15 cellular contexts compared by ENCODE assay signal in the genomic region with DNA sequence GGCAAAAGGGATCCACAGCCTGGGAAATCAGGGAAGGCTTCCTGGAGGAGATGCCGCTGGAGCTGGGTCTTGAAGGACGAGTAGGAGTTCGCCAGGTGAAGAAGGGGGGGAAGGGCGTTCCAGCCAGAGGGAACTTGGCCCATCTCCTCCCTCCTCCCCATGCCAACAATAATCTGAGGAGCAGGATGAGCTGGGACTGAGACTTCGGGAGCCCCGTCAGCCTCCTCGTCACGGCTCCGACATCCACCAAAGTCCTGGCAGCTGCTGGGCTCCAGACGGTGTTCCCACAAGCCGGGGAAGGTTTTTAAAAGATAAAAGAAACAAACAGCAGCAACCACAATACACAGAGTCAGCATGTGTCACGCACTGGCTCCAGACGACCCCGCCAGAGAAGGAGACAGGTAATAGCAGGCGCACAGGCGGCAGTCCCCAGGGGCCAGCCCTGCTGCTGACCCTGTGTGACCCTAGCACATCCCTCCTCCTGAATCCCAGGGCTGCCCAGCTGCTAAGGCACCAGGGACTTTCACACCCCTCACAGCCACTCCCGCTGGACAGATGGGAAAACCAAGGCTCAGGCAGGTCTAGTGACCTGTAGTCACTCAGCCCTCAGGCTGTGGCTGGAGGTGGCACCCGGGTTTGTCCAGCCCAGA. TPM values are rescaled to one million over a fixed set of nuclear protein-coding genes. Genes with fewer than 3 reads are reported as not detected.
DNase-seq lines count a peak whose midpoint lies in the region; ATAC-seq and TF ChIP-seq lines count a peak whose summit lies in the region.
"Had no signal": no experiment of that assay in that cellular context is flagged by ENCODE, and none has a peak within 500 bp of the region (broad histone marks: within the 10 kb centered on the region; RNA-seq: fewer than 3 reads in every experiment).

No MANE protein-coding gene starts in this region.

- H3K27me3 Mint-ChIP-seq in GM23338 (ENCODE audit: insufficient read depth, low read depth, poor library complexity), result peaks cover 14% of the 10 kb centered on the region
- H3K27me3 Mint-ChIP-seq: activated B cell treated with CpG ODN at 0.5 μM for 24 hours; central memory CD8-positive, alpha-beta T cell; IgD-negative memory B cell had no signal

- DNase-seq in GM23338 (ENCODE audit: low spot score), result no peak
- peak; percentile 78 for DNase-seq in fibroblast of peridontal ligament (ENCODE audit: extremely low read depth)
- DNase-seq in sciatic nerve (ENCODE audit: low spot score), result no peak
- DNase-seq in DMS79 treated with DMSO at 0.1 percent for 48 hours (lab: John Stamatoyannopoulos, UW), result no peak
- DNase-seq in T-helper 2 cell, result no peak
- DNase-seq in Karpas-422, result no peak
- DNase-seq: activated B cell treated with CpG ODN at 0.5 μM for 24 hours, gastrocnemius medialis, left lung, NCI-H2107, thyroid gland had no signal

- peaks cover 3% of the 10 kb centered on the region; the same call in 1 of the 2 replicates for H3K36me3 ChIP-seq in GM23338 (ENCODE audit: insufficient read depth)
- H3K36me3 ChIP-seq in Karpas-422 (ENCODE audit: insufficient read depth, low read length), result no peaks in the 10 kb centered on the region

- H3K27ac ChIP-seq in GM23338 (ENCODE audit: low read depth) (peak overlapping the region; percentile 66; the same call in 1 of the 2 replicates), Karpas-422 (ENCODE audit: low read length) (no peak overlapping the region)
- H3K27ac ChIP-seq: gastrocnemius medialis, left lung, thyroid gland had no signal

- H3K27me3 ChIP-seq in GM23338 (ENCODE audit: insufficient read depth) (no peaks in the 10 kb centered on the region), Karpas-422 (ENCODE audit: low read length) (no peaks in the 10 kb centered on the region)
- H3K27me3 ChIP-seq: gastrocnemius medialis, left lung, thyroid gland had no signal

- H2AFZ ChIP-seq in GM23338, result no peak overlapping the region
- H2AFZ ChIP-seq in Karpas-422 (ENCODE audit: low read length), result no peak overlapping the region

- H3K9me2 ChIP-seq in GM23338 (ENCODE audit: insufficient read depth) (no peaks in the 10 kb centered on the region), Karpas-422 (replicated peaks; ENCODE audit: insufficient read depth, low read length) (no peaks in the 10 kb centered on the region)

- no peak overlapping the region for H3K4me3 Mint-ChIP-seq in GM23338
- H3K4me3 Mint-ChIP-seq: activated B cell treated with CpG ODN at 0.5 μM for 24 hours; central memory CD8-positive, alpha-beta T cell; IgD-negative memory B cell had no signal

- no peak overlapping the region for H3K4me3 ChIP-seq in GM23338
- no peak overlapping the region for H3K4me3 ChIP-seq in Karpas-422 (ENCODE audit: low read length)
- H3K4me3 ChIP-seq: gastrocnemius medialis, left lung, thyroid gland had no signal

- no peaks in the 10 kb centered on the region for H4K20me1 ChIP-seq in GM23338 (replicated peaks; ENCODE audit: insufficient read depth)
- H4K20me1 ChIP-seq in Karpas-422 (ENCODE audit: insufficient read depth, low read depth, low read length), result no peaks in the 10 kb centered on the region

- peaks cover 27% of the 10 kb centered on the region for H3K4me1 Mint-ChIP-seq in GM23338
- H3K4me1 Mint-ChIP-seq: activated B cell treated with CpG ODN at 0.5 μM for 24 hours; central memory CD8-positive, alpha-beta T cell had no signal

- ATAC-seq in GM23338 (no peak), SK-N-SH treated with all-trans-retinoic acid at 6 μM for 48 hours (no peak), sciatic nerve (peak; percentile 4), HG03045 (IDR thresholded peaks at IDR 0.05; ENCODE audit: unreplicated experiment) (no peak)
- ATAC-seq: gastrocnemius medialis had no signal

- H3K9ac ChIP-seq in Karpas-422 (ENCODE audit: low read length), result no peak overlapping the region

- H3K4me2 ChIP-seq in GM23338, result no peak overlapping the region
- no peak overlapping the region for H3K4me2 ChIP-seq in Karpas-422 (ENCODE audit: low read depth, low read length, poor library complexity, severe bottlenecking)

- intact Hi-C loops in sciatic nerve (cut with DNase I), result no loop called here

- H3K4me1 ChIP-seq in GM23338 (ENCODE audit: insufficient read depth), result no peaks in the 10 kb centered on the region
- no peaks in the 10 kb centered on the region for H3K4me1 ChIP-seq in Karpas-422 (ENCODE audit: low read length)
- H3K4me1 ChIP-seq: gastrocnemius medialis, left lung had no signal

- no peaks in the 10 kb centered on the region for H3F3A ChIP-seq in GM23338 (replicated peaks; ENCODE audit: low read depth)

- no peak overlapping the region for H3K27ac Mint-ChIP-seq in GM23338
- H3K27ac Mint-ChIP-seq: activated B cell treated with CpG ODN at 0.5 μM for 24 hours, IgD-negative memory B cell had no signal

- H3K9me3 Mint-ChIP-seq in GM23338, result no peaks in the 10 kb centered on the region; the same call in 2 of the 3 replicates
- H3K9me3 Mint-ChIP-seq: activated B cell treated with CpG ODN at 0.5 μM for 24 hours; central memory CD8-positive, alpha-beta T cell; IgD-negative memory B cell had no signal

- H3K9me3 ChIP-seq in Karpas-422 (ENCODE audit: low read length), result no peaks in the 10 kb centered on the region
- H3K9me3 ChIP-seq: gastrocnemius medialis, left lung, thyroid gland had no signal

- no peak for TF ChIP-seq CTCF in GM23338 (conservative IDR thresholded peaks at IDR 0.05; ENCODE audit: low read depth in 2 of 2)

- H3K79me2 ChIP-seq in GM23338 (replicated peaks; ENCODE audit: insufficient read depth), result no peaks in the 10 kb centered on the region
- no peaks in the 10 kb centered on the region for H3K79me2 ChIP-seq in Karpas-422 (ENCODE audit: low read length)

- peaks cover 19% of the 10 kb centered on the region for H3K36me3 Mint-ChIP-seq in GM23338 (ENCODE audit: low read depth)

TF ChIP-seq in GM23338, 12 proteins besides CTCF, POLR2A, EP300 and RAD21 (continues in another document):
- TF ChIP-seq, protein P1, sequence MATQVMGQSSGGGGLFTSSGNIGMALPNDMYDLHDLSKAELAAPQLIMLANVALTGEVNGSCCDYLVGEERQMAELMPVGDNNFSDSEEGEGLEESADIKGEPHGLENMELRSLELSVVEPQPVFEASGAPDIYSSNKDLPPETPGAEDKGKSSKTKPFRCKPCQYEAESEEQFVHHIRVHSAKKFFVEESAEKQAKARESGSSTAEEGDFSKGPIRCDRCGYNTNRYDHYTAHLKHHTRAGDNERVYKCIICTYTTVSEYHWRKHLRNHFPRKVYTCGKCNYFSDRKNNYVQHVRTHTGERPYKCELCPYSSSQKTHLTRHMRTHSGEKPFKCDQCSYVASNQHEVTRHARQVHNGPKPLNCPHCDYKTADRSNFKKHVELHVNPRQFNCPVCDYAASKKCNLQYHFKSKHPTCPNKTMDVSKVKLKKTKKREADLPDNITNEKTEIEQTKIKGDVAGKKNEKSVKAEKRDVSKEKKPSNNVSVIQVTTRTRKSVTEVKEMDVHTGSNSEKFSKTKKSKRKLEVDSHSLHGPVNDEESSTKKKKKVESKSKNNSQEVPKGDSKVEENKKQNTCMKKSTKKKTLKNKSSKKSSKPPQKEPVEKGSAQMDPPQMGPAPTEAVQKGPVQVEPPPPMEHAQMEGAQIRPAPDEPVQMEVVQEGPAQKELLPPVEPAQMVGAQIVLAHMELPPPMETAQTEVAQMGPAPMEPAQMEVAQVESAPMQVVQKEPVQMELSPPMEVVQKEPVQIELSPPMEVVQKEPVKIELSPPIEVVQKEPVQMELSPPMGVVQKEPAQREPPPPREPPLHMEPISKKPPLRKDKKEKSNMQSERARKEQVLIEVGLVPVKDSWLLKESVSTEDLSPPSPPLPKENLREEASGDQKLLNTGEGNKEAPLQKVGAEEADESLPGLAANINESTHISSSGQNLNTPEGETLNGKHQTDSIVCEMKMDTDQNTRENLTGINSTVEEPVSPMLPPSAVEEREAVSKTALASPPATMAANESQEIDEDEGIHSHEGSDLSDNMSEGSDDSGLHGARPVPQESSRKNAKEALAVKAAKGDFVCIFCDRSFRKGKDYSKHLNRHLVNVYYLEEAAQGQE (IDR thresholded peaks at IDR 0.05; ENCODE audit: unreplicated experiment), result no peak
- no peak for TF ChIP-seq CREB1 (CRISPR knock-in tag; IDR thresholded peaks at IDR 0.05; ENCODE audit: low read depth)
- TF ChIP-seq JUNB (IDR thresholded peaks at IDR 0.05; ENCODE audit: unreplicated experiment), result no peak

TF ChIP-seq in SK-N-SH treated with all-trans-retinoic acid at 6 μM for 48 hours, 23 proteins besides CTCF, POLR2A, EP300 and RAD21:
- TF ChIP-seq CSDC2 (CRISPR knock-in tag; IDR thresholded peaks at IDR 0.05) (no peak), ZFP3 (CRISPR knock-in tag; IDR thresholded peaks at IDR 0.05) (peak; percentile 100), PPARA (CRISPR knock-in tag; IDR thresholded peaks at IDR 0.05; ENCODE audit: borderline replicate concordance) (no peak), GLIS3 (CRISPR knock-in tag; IDR thresholded peaks at IDR 0.05) (no peak)
- TF ChIP-seq, protein P2, sequence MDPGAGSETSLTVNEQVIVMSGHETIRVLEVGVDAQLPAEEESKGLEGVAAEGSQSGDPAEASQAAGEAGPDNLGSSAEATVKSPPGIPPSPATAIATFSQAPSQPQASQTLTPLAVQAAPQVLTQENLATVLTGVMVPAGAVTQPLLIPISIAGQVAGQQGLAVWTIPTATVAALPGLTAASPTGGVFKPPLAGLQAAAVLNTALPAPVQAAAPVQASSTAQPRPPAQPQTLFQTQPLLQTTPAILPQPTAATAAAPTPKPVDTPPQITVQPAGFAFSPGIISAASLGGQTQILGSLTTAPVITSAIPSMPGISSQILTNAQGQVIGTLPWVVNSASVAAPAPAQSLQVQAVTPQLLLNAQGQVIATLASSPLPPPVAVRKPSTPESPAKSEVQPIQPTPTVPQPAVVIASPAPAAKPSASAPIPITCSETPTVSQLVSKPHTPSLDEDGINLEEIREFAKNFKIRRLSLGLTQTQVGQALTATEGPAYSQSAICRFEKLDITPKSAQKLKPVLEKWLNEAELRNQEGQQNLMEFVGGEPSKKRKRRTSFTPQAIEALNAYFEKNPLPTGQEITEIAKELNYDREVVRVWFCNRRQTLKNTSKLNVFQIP (CRISPR knock-in tag; IDR thresholded peaks at IDR 0.05; ENCODE audit: borderline replicate concordance, low read depth), result no peak
TF ChIP-seq in SK-N-SH treated with all-trans-retinoic acid at 6 μM for 48 hours: peak in this region for 1.

RNA-seq across cellular contexts. Expression of a gene that starts 37.3 kb away (rescaled TPM):
- total RNA-seq in GM23338 (2014; rRNA removed; shearing (Covaris generic)), result 96.6 and 97.4 TPM in 2 replicates
- polyA plus RNA-seq in GM23338 (2016; fragmentation: Nextera tagmentation; extraction: Ambion mirVana), result 43.7 and 45.9 TPM in 2 replicates
- 55.9 TPM for total RNA-seq in sciatic nerve
- 49.8 and 50.7 TPM in 2 replicates for total RNA-seq in Karpas-422 (2014; rRNA removed; shearing (Covaris generic); ENCODE audit: low replicate concordance)

RNA-seq across cellular contexts. Expression of a gene that starts 39.7 kb away (rescaled TPM):
- total RNA-seq in GM23338 (2014; rRNA removed; shearing (Covaris generic)), result 78.6 and 81.8 TPM in 2 replicates
- polyA plus RNA-seq in GM23338 (2016; fragmentation: Nextera tagmentation; extraction: Ambion mirVana), result 15.0 and 19.1 TPM in 2 replicates
- total RNA-seq in sciatic nerve, result 119 TPM
- 19.3 and 33.5 TPM in 2 replicates for total RNA-seq in Karpas-422 (2014; rRNA removed; shearing (Covaris generic); ENCODE audit: low replicate concordance)
